In the genomic region with DNA sequence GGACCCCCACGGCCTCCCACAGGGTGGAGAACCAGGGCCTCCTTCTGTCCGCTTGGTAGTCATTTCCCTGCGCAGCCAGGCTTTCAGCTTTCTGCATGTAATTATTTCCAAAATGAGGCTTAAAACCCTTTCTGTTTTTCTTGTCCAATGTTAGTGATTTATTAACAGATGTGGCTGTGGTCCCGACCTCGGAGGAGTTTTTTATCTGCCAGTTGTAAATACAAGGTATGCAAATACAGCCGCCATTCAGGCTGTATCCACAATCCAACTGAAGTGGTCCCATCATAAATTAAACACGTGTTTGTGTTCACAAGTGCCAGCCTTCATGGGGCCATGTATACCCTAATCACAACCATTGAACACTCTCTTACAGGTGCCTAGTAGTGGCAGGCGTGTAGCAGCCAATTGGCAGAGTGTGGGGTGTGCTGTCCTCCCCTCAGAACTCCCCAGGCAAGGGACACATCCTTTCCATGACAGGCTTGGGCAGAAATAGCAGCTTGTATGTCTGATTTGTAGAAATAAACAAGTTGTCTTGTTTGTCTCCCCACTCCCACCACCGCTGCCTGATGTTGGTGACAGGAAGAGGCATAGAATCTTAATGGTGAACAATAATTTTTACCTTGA, we compare ENCODE assay signal across 23 cellular contexts.
"Had no signal": no experiment of that assay in that cellular context is flagged by ENCODE, and none has a peak within 500 bp of the region (broad histone marks: within the 10 kb centered on the region; RNA-seq: fewer than 3 reads in every experiment).

No MANE protein-coding gene starts in this region.

- H3K36me3 ChIP-seq: lower lobe of right lung, pancreas, prostate gland, spleen, suprapubic skin, thoracic aorta, tibial artery, upper lobe of right lung had no signal

- H3K4me3 ChIP-seq: lower lobe of right lung, pancreas, prostate gland, spleen, suprapubic skin, thoracic aorta, tibial artery, upper lobe of right lung had no signal

- ATAC-seq: left colon; lower lobe of right lung; naive thymus-derived CD8-positive, alpha-beta T cell; pancreas; sciatic nerve; stimulated activated effector memory CD8-positive, alpha-beta T cell treated with anti-CD3 and anti-CD28 coated beads, Interleukin-12 subunit alpha, Interleukin-12 subunit beta, amount 100 ng/mL, for 72 hours; upper lobe of right lung had no signal

- H3K4me1 ChIP-seq: lower lobe of right lung, pancreas, prostate gland, spleen, suprapubic skin, tibial artery, upper lobe of right lung had no signal

- H3K27ac ChIP-seq: lower lobe of right lung, pancreas, prostate gland, spleen, suprapubic skin, thoracic aorta, tibial artery, upper lobe of right lung had no signal

- H3K9me3 ChIP-seq: lower lobe of right lung, pancreas, prostate gland, spleen, suprapubic skin, thoracic aorta, tibial artery, upper lobe of right lung had no signal

- H3K27me3 ChIP-seq: pancreas, tibial artery had no signal

- DNase-seq: hypothalamus; immature natural killer cell; kidney; left colon; lower lobe of right lung; mammary epithelial cell; mesenchymal stem cell; naive thymus-derived CD8-positive, alpha-beta T cell; nucleus accumbens; pancreas; posterior cingulate gyrus; small intestine; spleen; stimulated activated CD4-positive, alpha-beta T cell treated with anti-CD3 and anti-CD28 coated beads, Interleukin-4, amount 100 ng/mL, for 24 hours; stimulated activated naive CD4-positive, alpha-beta T cell; tibial artery; trophoblast cell; upper lobe of right lung had no signal
